ENCODE assay signal across 8 cellular contexts in the genomic region with DNA sequence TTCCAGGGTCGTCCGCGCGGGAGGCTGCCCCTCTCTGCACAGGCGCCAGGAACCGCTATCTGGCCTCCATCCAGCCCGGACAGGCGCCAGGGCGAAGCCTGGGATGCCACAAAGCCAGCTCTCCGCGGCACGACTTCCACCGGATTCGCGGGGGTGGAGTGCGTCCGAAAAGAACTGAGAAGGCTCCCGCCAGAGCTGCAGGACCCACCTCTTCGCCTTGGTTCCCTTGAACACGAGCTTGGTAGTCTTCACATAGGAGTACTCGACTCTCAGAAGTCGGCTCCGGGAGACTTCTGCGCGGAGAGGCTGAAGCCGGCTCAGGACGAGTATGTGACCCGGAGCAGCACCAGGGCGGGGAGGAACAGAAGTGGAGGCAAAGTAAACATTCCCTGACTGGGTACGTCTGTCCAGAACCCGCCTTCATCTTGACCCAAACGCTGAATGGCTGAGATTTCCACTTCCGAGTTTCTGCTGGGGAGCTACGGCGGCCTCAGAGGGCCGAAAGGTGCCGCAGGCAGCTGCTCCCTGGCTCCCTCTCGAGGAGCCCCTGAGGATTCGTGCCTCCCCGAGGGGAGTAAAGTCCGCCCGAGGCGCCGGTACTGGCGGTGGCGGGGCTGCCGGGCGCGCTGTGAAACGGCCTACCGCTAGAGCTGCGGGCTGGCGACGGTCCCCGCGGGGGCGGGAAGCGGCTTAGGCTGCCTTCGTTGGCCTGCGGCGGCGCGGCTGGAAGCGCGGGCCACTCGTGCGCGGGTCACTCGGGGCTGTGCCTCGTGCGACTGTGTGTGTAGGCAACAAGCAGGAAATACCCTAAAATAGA.
DNase-seq lines count a peak whose midpoint lies in the region; ATAC-seq and TF ChIP-seq lines count a peak whose summit lies in the region.
"Not testable (repeated sequence)": the region's sequence is repeated elsewhere in the genome, so short reads cannot be mapped to it uniquely, and the experiment has no call there.

No MANE protein-coding gene starts in this region.

- not testable (repeated sequence) for H3K36me3 ChIP-seq in ACC112 (ENCODE audit: insufficient read depth, low read length); OCI-LY3 (replicated peaks; ENCODE audit: low read depth, low read length)

- DNase-seq in activated T-helper 1 cell treated with Interleukin-2 at 50 U/mL for 16 hours (ENCODE audit: low read depth) (peak; percentile 72), epithelial cell of esophagus (ENCODE audit: low read depth) (peak; percentile 91), lower leg skin (ENCODE audit: low spot score in 2 of 2) (peak; percentile 86 to 88)
- peak; percentile 63 to 65 for DNase-seq in stimulated activated CD4-positive, alpha-beta T cell treated with anti-CD3 and anti-CD28 coated beads, Interleukin-1b, Interleukin-23, amount 100 ng/mL, for 4 hours (ENCODE audit: low read depth in 2 of 2)

- not testable (repeated sequence) for TF ChIP-seq POLR2A in lower leg skin (IDR thresholded peaks at IDR 0.05)

- H3K27ac ChIP-seq in ACC112 (ENCODE audit: low read depth, low read length) (peak overlapping the region; percentile 74), OCI-LY3 (ENCODE audit: low read length) (peak overlapping the region; percentile 48)

- not testable (repeated sequence) for H3K27me3 ChIP-seq in ACC112 (ENCODE audit: insufficient read depth, low read length); OCI-LY3 (ENCODE audit: low read depth, low read length)

- peak overlapping the region; percentile 72 for H3K4me2 ChIP-seq in OCI-LY3 (ENCODE audit: low read length)

- H3K9ac ChIP-seq in OCI-LY3 (ENCODE audit: low read length), result peak overlapping the region; percentile 68

- intact Hi-C loops in lower leg skin (cut with DNase I; ENCODE audit: low total_unique reads), result not testable (repeated sequence)

- H3K4me3 ChIP-seq in ACC112 (ENCODE audit: low read depth, low read length), result peak overlapping the region; percentile 89
- H3K4me3 ChIP-seq in OCI-LY3 (ENCODE audit: low read length), result peak overlapping the region; percentile 86
- H3K4me3 ChIP-seq in epithelial cell of esophagus (ENCODE audit: low read length), result peak overlapping the region; percentile 68
- H3K4me3 ChIP-seq in lower leg skin (ENCODE audit: low read depth, poor library complexity, severe bottlenecking), result peak overlapping the region; percentile 80

- H4K20me1 ChIP-seq in OCI-LY3 (ENCODE audit: insufficient read depth, low read length), result not testable (repeated sequence)

- peaks cover 17% of the 10 kb centered on the region for H3K79me2 ChIP-seq in ACC112 (ENCODE audit: control insufficient read depth, insufficient read depth, low read length, unreplicated experiment)
- H3K79me2 ChIP-seq in OCI-LY3 (ENCODE audit: low read length), result peaks cover 16% of the 10 kb centered on the region

- ATAC-seq in GM18867 (IDR thresholded peaks at IDR 0.05; ENCODE audit: unreplicated experiment) (peak; percentile 99), HG02884 (IDR thresholded peaks at IDR 0.05; ENCODE audit: unreplicated experiment) (peak; percentile 99)

- TF ChIP-seq CTCF in OCI-LY3 (IDR thresholded peaks at IDR 0.05; ENCODE audit: low read depth, low read length) (peak; percentile 71), epithelial cell of esophagus (IDR thresholded peaks at IDR 0.05; ENCODE audit: insufficient read depth, low read depth, low read length, missing control alignments) (peak; percentile 60)
- not testable (repeated sequence) for TF ChIP-seq CTCF in lower leg skin (IDR thresholded peaks at IDR 0.05)

- H3K9me3 ChIP-seq in OCI-LY3 (ENCODE audit: insufficient read depth, low read length), result not testable (repeated sequence)

- H2AFZ ChIP-seq in ACC112 (ENCODE audit: low read length, unreplicated experiment) (peak overlapping the region; percentile 96), OCI-LY3 (ENCODE audit: low read depth, low read length) (peak overlapping the region; percentile 70)

- H3K4me1 ChIP-seq in ACC112 (ENCODE audit: control insufficient read depth, insufficient read depth, low read length, unreplicated experiment); OCI-LY3 (ENCODE audit: low read length): not testable (repeated sequence)

- WGBS in lower leg skin, 2 donors, result 0 to 10% methylated on average over 28 to 62 of the region's 71 CpGs

Comparison
In these comparisons a context has a peak if more than half of its experiments do, and no peak if none do; other contexts are left out.
1. Peak in every context shown above with its lines: DNase-seq, ATAC-seq, H3K4me3 ChIP-seq and H3K27ac ChIP-seq.